Comparison of ENCODE assay signal across 28 cellular contexts in the genomic region with DNA sequence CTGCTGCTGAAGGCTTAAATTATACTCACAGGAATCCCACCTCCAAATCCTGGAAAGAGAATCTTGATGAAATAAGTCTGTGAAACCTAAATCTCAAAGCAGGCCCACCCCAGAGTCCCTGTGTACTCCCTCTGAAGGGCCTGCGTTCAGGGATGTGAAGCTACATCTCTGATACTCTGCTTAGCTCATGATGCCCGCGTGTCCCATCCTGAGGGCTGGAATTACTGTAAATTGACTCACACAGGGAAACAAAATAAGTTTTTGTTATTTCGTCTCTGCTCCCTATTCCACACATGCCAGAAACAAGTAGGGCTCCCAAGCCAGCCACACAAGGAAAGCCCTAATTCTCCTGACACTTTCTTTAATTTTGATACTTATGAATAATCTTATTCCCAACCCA. TPM values are rescaled to one million over a fixed set of nuclear protein-coding genes. Genes with fewer than 3 reads are reported as not detected.
DNase-seq lines count a peak whose midpoint lies in the region; ATAC-seq, FAIRE-seq and TF ChIP-seq lines count a peak whose summit lies in the region.
"Had no signal": no experiment of that assay in that cellular context is flagged by ENCODE, and none has a peak within 500 bp of the region (broad histone marks: within the 10 kb centered on the region; RNA-seq: fewer than 3 reads in every experiment).

No MANE protein-coding gene starts in this region.

- H3K4me1 Mint-ChIP-seq in T-helper 17 cell, result peaks cover 2% of the 10 kb centered on the region
- H3K4me1 Mint-ChIP-seq: CD4-positive, alpha-beta memory T cell; CD4-positive, CD25-positive, alpha-beta regulatory T cell; CD8-positive, alpha-beta memory T cell had no signal

- in situ Hi-C loops in SK-MEL-5 (cut with HindIII; ENCODE audit: low pct_unique_long_range_greater_than_20kb, low sequenced_read_pairs), result no loop called here

- no peak overlapping the region for H3K9ac ChIP-seq in kidney (ENCODE audit: low read length in 2 of 2)
- H3K9ac ChIP-seq: BLaER1 had no signal

- H3K27me3 Mint-ChIP-seq in T-helper 17 cell, result peaks cover 16% of the 10 kb centered on the region

- H3K27ac Mint-ChIP-seq in T-helper 17 cell, result no peak overlapping the region
- H3K27ac Mint-ChIP-seq: CD14-positive monocyte; CD4-positive, alpha-beta memory T cell; CD4-positive, CD25-positive, alpha-beta regulatory T cell; CD8-positive, alpha-beta memory T cell had no signal

- no peaks in the 10 kb centered on the region for H3K27me3 ChIP-seq in psoas muscle (ENCODE audit: insufficient read depth in 3 of 3, low read length in 2 of 3)
- H3K27me3 ChIP-seq in breast epithelium, result no peaks in the 10 kb centered on the region
- H3K27me3 ChIP-seq: BE2C, BLaER1 had no signal

- no peak overlapping the region for H3K27ac ChIP-seq in kidney (ENCODE audit: low read depth in 2 of 2, low read length in 2 of 2)
- H3K27ac ChIP-seq in psoas muscle, result peak overlapping the region; percentile 54
- no peak overlapping the region for H3K27ac ChIP-seq in breast epithelium
- H3K27ac ChIP-seq: BLaER1 had no signal

- H3K4me3 ChIP-seq in kidney (ENCODE audit: low read length in 2 of 2), result no peak overlapping the region
- H3K4me3 ChIP-seq in psoas muscle, result no peak overlapping the region
- no peak overlapping the region for H3K4me3 ChIP-seq in breast epithelium
- H3K4me3 ChIP-seq: BLaER1, GM12878 had no signal

- intact Hi-C loops in kidney (cut with DNase I), result no loop called here
- intact Hi-C loops in psoas muscle (cut with DNase I), result no loop called here
- intact Hi-C loops in breast epithelium (cut with DNase I; ENCODE audit: low total_unique reads), result no loop called here

- TF ChIP-seq CTCF in kidney (IDR thresholded peaks at IDR 0.05; ENCODE audit: borderline replicate concordance, extremely low read depth, insufficient read depth) (no peak), psoas muscle (IDR thresholded peaks at IDR 0.05) (no peak), breast epithelium (IDR thresholded peaks at IDR 0.05) (no peak)

- DNase-seq in SK-MEL-5 (ENCODE audit: low read depth, low spot score), result peak; percentile 33
- peak; percentile 15 for DNase-seq in kidney
- no peak for DNase-seq in psoas muscle
- DNase-seq in T-helper 17 cell, result no peak
- no peak for DNase-seq in breast epithelium (ENCODE audit: low spot score in 2 of 2)
- DNase-seq in NCI-H1417 (lab: John Stamatoyannopoulos, UW), result no peak
- DNase-seq: 8988T; ACHN; BE2C; C1 segment of cervical spinal cord; CD4-positive, alpha-beta memory T cell; CD4-positive, CD25-positive, alpha-beta regulatory T cell; CD8-positive, alpha-beta memory T cell; COR-L47; DMS 273 treated with DMSO at 0.1 percent for 48 hours; DMS153; DMS53; DMS79; DND-41; EL; GDM1 had no signal

- H3K36me3 ChIP-seq in kidney (ENCODE audit: control insufficient read depth in 1 of 2, insufficient read depth in 2 of 2, low read length in 2 of 2) (no peaks in the 10 kb centered on the region), psoas muscle (ENCODE audit: insufficient read depth in 1 of 2, low read depth in 1 of 2) (no peaks in the 10 kb centered on the region), breast epithelium (no peaks in the 10 kb centered on the region)
- H3K36me3 ChIP-seq: BE2C, BLaER1 had no signal

- ATAC-seq in psoas muscle, result peak in 1 of 4 donors; percentile 29
- no peak for ATAC-seq in T-helper 17 cell
- ATAC-seq: GM12878 had no signal

- no peak for FAIRE-seq in kidney (lab: Jason Lieb, UNC)
- FAIRE-seq: A204.1, GM12878, GM12892, GM18507 had no signal

- WGBS in psoas muscle, 3 donors, result 86 to 95% (median 87%) methylated on average over 4 of the region's 4 CpGs

- H3K9me3 ChIP-seq in kidney (ENCODE audit: control insufficient read depth in 1 of 2, low read length in 2 of 2) (no peaks in the 10 kb centered on the region), psoas muscle (no peaks in the 10 kb centered on the region), T-helper 17 cell (ENCODE audit: control insufficient read depth, low read length, poor library complexity, severe bottlenecking) (no peaks in the 10 kb centered on the region), breast epithelium (no peaks in the 10 kb centered on the region)
- H3K9me3 ChIP-seq: BE2C, BLaER1 had no signal

- no peak overlapping the region for H3K4me3 Mint-ChIP-seq in T-helper 17 cell
- H3K4me3 Mint-ChIP-seq: CD14-positive monocyte; CD4-positive, alpha-beta memory T cell; CD4-positive, CD25-positive, alpha-beta regulatory T cell; CD8-positive, alpha-beta memory T cell had no signal

- no peak for TF ChIP-seq POLR2A in breast epithelium (IDR thresholded peaks at IDR 0.05)

- peaks cover 12% of the 10 kb centered on the region for H3K36me3 Mint-ChIP-seq in T-helper 17 cell (ENCODE audit: low read depth)
- H3K36me3 Mint-ChIP-seq: CD4-positive, alpha-beta memory T cell had no signal

- peaks cover 0 to 2% of the 10 kb centered on the region in 2 donors for H3K4me1 ChIP-seq in kidney (ENCODE audit: control insufficient read depth in 1 of 2, insufficient read depth in 1 of 2, low read depth in 1 of 2, low read length in 2 of 2)
- H3K4me1 ChIP-seq in psoas muscle, result peaks cover 32% of the 10 kb centered on the region
- no peaks in the 10 kb centered on the region for H3K4me1 ChIP-seq in breast epithelium
- H3K4me1 ChIP-seq: BE2C, BLaER1 had no signal

RNA-seq across cellular contexts. Expression of a gene that starts 10.9 kb away (rescaled TPM):
- total RNA-seq in SK-MEL-5 (2014; rRNA removed; shearing (Covaris generic)), result 3.5 and 4.4 TPM in 2 replicates
- 4.0 and 4.8 TPM in 2 replicates for polyA plus RNA-seq in SK-MEL-5 (2015; cell fraction: cytosol; rRNA removed)
- 3.2 and 3.9 TPM in 2 replicates for polyA plus RNA-seq in SK-MEL-5 (2015; cell fraction: nucleus; rRNA removed)
- total RNA-seq in kidney (19.1 TPM), psoas muscle (10 to 100 TPM; 16.4 to 32.7 (median 23.5) TPM), T-helper 17 cell (10 to 100 TPM; 53.5 to 55.3 TPM), breast epithelium (10 to 100 TPM in 2 of 3 donors, 1 to 10 TPM in 1; 7.8 to 21.9 (median 17.0) TPM)
- polyA plus RNA-seq in kidney (ENCODE audit: insufficient read depth, low read depth, low replicate concordance) (10.5 TPM), psoas muscle (10 to 100 TPM in 2 of 3 donors, 1 to 10 TPM in 1; 4.2 to 23.2 (median 14.0) TPM)
- total RNA-seq: G401 had no signal

Comparison
In these comparisons a context has a peak if more than half of its experiments do, and no peak if none do; other contexts are left out.
1. DNase-seq: peak in SK-MEL-5 (single experiment) and kidney (single experiment); none in psoas muscle (0 of 2), T-helper 17 cell (0 of 3), breast epithelium (0 of 2) and NCI-H1417 (0 of 3).